ENCODE assay signal across 1 cellular context in the genomic region with DNA sequence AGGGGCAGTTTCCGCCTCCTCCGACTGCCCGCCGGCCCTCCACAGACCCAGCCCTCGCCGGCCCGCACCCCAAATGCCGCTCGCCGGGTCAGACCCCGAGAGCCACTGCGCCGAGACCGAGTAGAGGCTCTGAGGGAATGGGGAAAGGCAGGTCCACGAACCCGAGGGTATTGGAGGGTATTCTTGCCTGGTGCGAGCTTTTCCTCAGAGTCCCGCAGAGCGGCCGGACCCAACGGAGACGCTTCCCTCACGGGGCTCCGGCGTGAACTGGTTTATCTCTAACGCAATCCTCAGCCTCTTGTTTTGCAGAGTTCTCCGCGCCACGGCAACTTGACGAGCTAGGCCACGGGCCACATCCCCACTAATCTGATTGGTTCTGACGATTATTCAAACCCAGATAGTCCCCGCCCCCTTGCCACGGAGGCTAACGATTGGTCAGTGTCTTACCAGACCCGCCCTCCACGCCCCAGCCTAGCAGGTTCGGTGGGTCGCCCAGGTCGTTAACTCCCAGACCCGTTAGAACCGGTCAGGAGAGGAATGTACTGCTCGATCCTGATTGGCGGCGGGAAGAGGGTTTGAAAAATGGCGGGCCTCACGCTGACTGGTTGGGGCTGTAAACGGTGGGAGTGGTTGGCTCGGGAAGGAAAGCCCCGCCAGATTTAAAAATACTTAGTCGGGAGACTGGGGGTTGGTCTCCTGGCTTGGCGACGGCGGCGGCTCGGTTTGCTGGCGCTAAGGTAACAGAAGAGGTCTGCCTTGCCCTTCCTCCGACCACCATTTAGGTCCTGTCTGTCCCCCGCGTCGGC.
TF ChIP-seq lines count a peak whose summit lies in the region.

A gene (minus strand): TSS at position 274 of the 806 bp plus-strand sequence. CDS start 709 bp downstream, outside the sequence.

TF ChIP-seq in K562, 482 proteins besides CTCF, POLR2A, EP300 and RAD21 (continued from another document and continues in another):
- TF ChIP-seq, protein P1, sequence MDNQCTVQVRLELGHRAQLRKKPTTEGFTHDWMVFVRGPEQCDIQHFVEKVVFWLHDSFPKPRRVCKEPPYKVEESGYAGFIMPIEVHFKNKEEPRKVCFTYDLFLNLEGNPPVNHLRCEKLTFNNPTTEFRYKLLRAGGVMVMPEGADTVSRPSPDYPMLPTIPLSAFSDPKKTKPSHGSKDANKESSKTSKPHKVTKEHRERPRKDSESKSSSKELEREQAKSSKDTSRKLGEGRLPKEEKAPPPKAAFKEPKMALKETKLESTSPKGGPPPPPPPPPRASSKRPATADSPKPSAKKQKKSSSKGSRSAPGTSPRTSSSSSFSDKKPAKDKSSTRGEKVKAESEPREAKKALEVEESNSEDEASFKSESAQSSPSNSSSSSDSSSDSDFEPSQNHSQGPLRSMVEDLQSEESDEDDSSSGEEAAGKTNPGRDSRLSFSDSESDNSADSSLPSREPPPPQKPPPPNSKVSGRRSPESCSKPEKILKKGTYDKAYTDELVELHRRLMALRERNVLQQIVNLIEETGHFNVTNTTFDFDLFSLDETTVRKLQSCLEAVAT (IDR thresholded peaks at IDR 0.05) = peak; percentile 95
- TF ChIP-seq HNRNPH1 (optimal IDR thresholded peaks at IDR 0.05; ENCODE audit: low read depth, low read length) (no peak), NFYB (IDR thresholded peaks at IDR 0.05; ENCODE audit: extremely low read depth, insufficient read length) (peak; percentile 98), SAP30 (IDR thresholded peaks at IDR 0.05; ENCODE audit: borderline replicate concordance, insufficient read depth, low read depth, low read length, poor library complexity, severe bottlenecking) (peak; percentile 98), BMI1 (IDR thresholded peaks at IDR 0.05; ENCODE audit: low read length) (no peak), SNRNP70 (optimal IDR thresholded peaks at IDR 0.05; ENCODE audit: low read depth, low read length) (no peak), ZNF696 (CRISPR knock-in tag; conservative IDR thresholded peaks at IDR 0.05) (no peak), ZNF175 (CRISPR knock-in tag; IDR thresholded peaks at IDR 0.05; ENCODE audit: low read depth) (no peak), FOXM1 (IDR thresholded peaks at IDR 0.05; ENCODE audit: low read depth) (peak; percentile 100), FOXM1 (CRISPR knock-in tag; IDR thresholded peaks at IDR 0.05; ENCODE audit: low read depth) (peak; percentile 99), ZNF76 (CRISPR knock-in tag; IDR thresholded peaks at IDR 0.05; ENCODE audit: borderline replicate concordance) (no peak; the same call in 1 of the 2 replicates), ZNF133 (CRISPR knock-in tag; IDR thresholded peaks at IDR 0.05) (no peak), FIP1L1 (IDR thresholded peaks at IDR 0.05; ENCODE audit: low read depth, low read length, poor library complexity, severe bottlenecking) (peak; percentile 90), GABPB2 (CRISPR knock-in tag; conservative IDR thresholded peaks at IDR 0.05) (no peak), ZBTB7A (IDR thresholded peaks at IDR 0.05; ENCODE audit: borderline replicate concordance, control insufficient read depth, low read depth, low read length) (peak; percentile 6; the same call in 1 of the 2 replicates), DNMT1 (IDR thresholded peaks at IDR 0.05) (0 out of 2 replicates have a peak, but pooled peaks have one; percentile 38)
- TF ChIP-seq, protein P2, sequence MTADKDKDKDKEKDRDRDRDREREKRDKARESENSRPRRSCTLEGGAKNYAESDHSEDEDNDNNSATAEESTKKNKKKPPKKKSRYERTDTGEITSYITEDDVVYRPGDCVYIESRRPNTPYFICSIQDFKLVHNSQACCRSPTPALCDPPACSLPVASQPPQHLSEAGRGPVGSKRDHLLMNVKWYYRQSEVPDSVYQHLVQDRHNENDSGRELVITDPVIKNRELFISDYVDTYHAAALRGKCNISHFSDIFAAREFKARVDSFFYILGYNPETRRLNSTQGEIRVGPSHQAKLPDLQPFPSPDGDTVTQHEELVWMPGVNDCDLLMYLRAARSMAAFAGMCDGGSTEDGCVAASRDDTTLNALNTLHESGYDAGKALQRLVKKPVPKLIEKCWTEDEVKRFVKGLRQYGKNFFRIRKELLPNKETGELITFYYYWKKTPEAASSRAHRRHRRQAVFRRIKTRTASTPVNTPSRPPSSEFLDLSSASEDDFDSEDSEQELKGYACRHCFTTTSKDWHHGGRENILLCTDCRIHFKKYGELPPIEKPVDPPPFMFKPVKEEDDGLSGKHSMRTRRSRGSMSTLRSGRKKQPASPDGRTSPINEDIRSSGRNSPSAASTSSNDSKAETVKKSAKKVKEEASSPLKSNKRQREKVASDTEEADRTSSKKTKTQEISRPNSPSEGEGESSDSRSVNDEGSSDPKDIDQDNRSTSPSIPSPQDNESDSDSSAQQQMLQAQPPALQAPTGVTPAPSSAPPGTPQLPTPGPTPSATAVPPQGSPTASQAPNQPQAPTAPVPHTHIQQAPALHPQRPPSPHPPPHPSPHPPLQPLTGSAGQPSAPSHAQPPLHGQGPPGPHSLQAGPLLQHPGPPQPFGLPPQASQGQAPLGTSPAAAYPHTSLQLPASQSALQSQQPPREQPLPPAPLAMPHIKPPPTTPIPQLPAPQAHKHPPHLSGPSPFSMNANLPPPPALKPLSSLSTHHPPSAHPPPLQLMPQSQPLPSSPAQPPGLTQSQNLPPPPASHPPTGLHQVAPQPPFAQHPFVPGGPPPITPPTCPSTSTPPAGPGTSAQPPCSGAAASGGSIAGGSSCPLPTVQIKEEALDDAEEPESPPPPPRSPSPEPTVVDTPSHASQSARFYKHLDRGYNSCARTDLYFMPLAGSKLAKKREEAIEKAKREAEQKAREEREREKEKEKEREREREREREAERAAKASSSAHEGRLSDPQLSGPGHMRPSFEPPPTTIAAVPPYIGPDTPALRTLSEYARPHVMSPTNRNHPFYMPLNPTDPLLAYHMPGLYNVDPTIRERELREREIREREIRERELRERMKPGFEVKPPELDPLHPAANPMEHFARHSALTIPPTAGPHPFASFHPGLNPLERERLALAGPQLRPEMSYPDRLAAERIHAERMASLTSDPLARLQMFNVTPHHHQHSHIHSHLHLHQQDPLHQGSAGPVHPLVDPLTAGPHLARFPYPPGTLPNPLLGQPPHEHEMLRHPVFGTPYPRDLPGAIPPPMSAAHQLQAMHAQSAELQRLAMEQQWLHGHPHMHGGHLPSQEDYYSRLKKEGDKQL (CRISPR knock-in tag; IDR thresholded peaks at IDR 0.05; ENCODE audit: borderline replicate concordance) = no peak
- TF ChIP-seq, protein P3, sequence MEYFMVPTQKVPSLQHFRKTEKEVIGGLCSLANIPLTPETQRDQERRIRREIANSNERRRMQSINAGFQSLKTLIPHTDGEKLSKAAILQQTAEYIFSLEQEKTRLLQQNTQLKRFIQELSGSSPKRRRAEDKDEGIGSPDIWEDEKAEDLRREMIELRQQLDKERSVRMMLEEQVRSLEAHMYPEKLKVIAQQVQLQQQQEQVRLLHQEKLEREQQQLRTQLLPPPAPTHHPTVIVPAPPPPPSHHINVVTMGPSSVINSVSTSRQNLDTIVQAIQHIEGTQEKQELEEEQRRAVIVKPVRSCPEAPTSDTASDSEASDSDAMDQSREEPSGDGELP (CRISPR knock-in tag; IDR thresholded peaks at IDR 0.05; ENCODE audit: borderline replicate concordance) = peak; percentile 83
- TF ChIP-seq, protein P4, sequence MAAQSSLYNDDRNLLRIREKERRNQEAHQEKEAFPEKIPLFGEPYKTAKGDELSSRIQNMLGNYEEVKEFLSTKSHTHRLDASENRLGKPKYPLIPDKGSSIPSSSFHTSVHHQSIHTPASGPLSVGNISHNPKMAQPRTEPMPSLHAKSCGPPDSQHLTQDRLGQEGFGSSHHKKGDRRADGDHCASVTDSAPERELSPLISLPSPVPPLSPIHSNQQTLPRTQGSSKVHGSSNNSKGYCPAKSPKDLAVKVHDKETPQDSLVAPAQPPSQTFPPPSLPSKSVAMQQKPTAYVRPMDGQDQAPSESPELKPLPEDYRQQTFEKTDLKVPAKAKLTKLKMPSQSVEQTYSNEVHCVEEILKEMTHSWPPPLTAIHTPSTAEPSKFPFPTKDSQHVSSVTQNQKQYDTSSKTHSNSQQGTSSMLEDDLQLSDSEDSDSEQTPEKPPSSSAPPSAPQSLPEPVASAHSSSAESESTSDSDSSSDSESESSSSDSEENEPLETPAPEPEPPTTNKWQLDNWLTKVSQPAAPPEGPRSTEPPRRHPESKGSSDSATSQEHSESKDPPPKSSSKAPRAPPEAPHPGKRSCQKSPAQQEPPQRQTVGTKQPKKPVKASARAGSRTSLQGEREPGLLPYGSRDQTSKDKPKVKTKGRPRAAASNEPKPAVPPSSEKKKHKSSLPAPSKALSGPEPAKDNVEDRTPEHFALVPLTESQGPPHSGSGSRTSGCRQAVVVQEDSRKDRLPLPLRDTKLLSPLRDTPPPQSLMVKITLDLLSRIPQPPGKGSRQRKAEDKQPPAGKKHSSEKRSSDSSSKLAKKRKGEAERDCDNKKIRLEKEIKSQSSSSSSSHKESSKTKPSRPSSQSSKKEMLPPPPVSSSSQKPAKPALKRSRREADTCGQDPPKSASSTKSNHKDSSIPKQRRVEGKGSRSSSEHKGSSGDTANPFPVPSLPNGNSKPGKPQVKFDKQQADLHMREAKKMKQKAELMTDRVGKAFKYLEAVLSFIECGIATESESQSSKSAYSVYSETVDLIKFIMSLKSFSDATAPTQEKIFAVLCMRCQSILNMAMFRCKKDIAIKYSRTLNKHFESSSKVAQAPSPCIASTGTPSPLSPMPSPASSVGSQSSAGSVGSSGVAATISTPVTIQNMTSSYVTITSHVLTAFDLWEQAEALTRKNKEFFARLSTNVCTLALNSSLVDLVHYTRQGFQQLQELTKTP (IDR thresholded peaks at IDR 0.05; ENCODE audit: low read depth in 1 of 2, partially characterized antibody in 2 of 2) = peak; percentile 56 to 83
- TF ChIP-seq, protein P5, sequence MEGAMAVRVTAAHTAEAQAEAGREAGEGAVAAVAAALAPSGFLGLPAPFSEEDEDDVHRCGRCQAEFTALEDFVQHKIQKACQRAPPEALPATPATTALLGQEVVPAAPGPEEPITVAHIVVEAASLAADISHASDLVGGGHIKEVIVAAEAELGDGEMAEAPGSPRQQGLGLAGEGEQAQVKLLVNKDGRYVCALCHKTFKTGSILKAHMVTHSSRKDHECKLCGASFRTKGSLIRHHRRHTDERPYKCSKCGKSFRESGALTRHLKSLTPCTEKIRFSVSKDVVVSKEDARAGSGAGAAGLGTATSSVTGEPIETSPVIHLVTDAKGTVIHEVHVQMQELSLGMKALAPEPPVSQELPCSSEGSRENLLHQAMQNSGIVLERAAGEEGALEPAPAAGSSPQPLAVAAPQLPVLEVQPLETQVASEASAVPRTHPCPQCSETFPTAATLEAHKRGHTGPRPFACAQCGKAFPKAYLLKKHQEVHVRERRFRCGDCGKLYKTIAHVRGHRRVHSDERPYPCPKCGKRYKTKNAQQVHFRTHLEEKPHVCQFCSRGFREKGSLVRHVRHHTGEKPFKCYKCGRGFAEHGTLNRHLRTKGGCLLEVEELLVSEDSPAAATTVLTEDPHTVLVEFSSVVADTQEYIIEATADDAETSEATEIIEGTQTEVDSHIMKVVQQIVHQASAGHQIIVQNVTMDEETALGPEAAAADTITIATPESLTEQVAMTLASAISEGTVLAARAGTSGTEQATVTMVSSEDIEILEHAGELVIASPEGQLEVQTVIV (CRISPR knock-in tag; IDR thresholded peaks at IDR 0.05; ENCODE audit: borderline replicate concordance) = no peak
- TF ChIP-seq, protein P6, sequence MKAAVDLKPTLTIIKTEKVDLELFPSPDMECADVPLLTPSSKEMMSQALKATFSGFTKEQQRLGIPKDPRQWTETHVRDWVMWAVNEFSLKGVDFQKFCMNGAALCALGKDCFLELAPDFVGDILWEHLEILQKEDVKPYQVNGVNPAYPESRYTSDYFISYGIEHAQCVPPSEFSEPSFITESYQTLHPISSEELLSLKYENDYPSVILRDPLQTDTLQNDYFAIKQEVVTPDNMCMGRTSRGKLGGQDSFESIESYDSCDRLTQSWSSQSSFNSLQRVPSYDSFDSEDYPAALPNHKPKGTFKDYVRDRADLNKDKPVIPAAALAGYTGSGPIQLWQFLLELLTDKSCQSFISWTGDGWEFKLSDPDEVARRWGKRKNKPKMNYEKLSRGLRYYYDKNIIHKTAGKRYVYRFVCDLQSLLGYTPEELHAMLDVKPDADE (conservative IDR thresholded peaks at IDR 0.05; ENCODE audit: control insufficient read depth, low read depth, low read length) = peak; percentile 52; the same call in 1 of the 2 replicates
- TF ChIP-seq, protein P7, sequence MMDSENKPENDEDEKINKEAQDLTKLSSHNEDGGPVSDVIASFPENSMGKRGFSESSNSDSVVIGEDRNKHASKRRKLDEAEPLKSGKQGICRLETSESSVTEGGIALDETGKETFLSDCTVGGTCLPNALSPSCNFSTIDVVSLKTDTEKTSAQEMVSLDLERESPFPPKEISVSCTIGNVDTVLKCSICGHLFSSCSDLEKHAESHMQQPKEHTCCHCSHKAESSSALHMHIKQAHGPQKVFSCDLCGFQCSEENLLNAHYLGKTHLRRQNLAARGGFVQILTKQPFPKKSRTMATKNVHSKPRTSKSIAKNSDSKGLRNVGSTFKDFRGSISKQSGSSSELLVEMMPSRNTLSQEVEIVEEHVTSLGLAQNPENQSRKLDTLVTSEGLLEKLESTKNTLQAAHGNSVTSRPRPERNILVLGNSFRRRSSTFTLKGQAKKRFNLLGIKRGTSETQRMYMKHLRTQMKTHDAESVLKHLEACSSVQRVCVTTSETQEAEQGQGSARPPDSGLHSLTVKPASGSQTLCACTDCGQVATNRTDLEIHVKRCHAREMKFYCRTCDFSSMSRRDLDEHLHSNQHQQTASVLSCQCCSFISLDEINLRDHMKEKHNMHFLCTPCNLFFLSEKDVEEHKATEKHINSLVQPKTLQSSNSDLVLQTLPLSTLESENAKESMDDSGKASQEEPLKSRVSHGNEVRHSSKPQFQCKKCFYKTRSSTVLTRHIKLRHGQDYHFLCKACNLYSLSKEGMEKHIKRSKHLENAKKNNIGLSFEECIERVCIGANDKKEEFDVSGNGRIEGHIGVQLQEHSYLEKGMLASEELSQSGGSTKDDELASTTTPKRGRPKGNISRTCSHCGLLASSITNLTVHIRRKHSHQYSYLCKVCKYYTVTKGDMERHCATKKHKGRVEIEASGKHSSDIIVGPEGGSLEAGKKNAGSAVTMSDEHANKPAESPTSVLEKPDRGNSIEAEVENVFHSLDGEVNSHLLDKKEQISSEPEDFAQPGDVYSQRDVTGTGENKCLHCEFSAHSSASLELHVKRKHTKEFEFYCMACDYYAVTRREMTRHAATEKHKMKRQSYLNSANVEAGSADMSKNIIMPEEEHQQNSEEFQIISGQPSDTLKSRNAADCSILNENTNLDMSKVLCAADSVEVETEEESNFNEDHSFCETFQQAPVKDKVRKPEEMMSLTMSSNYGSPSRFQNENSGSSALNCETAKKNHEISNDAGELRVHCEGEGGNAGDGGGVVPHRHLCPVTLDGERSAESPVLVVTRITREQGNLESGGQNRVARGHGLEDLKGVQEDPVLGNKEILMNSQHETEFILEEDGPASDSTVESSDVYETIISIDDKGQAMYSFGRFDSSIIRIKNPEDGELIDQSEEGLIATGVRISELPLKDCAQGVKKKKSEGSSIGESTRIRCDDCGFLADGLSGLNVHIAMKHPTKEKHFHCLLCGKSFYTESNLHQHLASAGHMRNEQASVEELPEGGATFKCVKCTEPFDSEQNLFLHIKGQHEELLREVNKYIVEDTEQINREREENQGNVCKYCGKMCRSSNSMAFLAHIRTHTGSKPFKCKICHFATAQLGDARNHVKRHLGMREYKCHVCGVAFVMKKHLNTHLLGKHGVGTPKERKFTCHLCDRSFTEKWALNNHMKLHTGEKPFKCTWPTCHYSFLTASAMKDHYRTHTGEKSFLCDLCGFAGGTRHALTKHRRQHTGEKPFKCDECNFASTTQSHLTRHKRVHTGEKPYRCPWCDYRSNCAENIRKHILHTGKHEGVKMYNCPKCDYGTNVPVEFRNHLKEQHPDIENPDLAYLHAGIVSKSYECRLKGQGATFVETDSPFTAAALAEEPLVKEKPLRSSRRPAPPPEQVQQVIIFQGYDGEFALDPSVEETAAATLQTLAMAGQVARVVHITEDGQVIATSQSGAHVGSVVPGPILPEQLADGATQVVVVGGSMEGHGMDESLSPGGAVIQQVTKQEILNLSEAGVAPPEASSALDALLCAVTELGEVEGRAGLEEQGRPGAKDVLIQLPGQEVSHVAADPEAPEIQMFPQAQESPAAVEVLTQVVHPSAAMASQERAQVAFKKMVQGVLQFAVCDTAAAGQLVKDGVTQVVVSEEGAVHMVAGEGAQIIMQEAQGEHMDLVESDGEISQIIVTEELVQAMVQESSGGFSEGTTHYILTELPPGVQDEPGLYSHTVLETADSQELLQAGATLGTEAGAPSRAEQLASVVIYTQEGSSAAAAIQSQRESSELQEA (IDR thresholded peaks at IDR 0.05; ENCODE audit: low read depth) = no peak
